Comparison of ENCODE assay signal across 8 cellular contexts in the genomic region with DNA sequence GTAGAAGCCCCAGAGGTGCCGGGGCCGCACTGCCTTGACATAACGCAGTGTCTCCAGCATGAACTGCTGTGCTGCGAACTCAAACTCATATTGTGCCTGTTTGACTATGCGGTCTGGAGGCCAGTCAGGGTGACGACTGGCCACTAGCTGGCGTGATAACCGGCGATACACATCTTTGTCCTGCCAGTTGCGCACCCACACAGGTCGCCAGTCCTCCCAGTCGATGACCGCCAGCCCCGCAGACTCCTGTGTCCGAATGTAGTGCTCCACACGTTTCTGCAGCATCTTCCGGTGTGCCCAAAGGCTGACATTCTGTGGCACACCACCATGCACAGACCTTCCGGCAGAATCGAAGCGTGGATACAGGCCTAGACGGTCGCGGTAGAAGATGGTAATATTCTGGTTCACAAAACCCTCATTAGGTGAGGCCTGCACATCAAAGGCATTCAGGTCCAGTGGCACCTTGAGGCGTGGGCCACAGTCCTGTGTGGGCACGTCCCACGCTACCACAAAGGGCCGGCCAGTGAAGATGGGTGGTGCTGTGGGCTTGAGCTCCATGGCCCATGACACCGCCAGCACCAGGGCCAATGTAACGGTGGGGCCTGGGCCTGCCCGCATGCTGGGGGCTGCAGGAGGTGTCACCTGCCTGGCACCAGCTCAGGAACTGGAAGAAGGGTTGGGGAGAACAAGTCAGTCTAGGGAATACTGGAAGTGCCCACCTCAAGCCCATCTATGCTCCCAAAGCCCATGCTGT. TPM values are rescaled to one million over a fixed set of nuclear protein-coding genes. Genes with fewer than 3 reads are reported as not detected.
DNase-seq lines count a peak whose midpoint lies in the region; ATAC-seq and TF ChIP-seq lines count a peak whose summit lies in the region.

No MANE protein-coding gene starts in this region.

- H3K36me3 ChIP-seq in brain microvascular endothelial cell (replicated peaks) (peaks cover 9% of the 10 kb centered on the region), lower lobe of right lung (peaks cover 44% of the 10 kb centered on the region), transverse colon (no peaks in the 10 kb centered on the region)

- intact Hi-C loops in lower lobe of right lung (cut with DNase I), result no loop called here
- intact Hi-C loops in transverse colon (cut with DNase I; ENCODE audit: low total_unique reads), result no loop called here

- in situ Hi-C loops in brain microvascular endothelial cell (cut with HindIII; ENCODE audit: low pct_ligation_motif_present, low sequenced_read_pairs), result no loop called here
- in situ Hi-C loops in transverse colon (cut with MboI; ENCODE audit: low pct_ligation_motif_present in 1 of 4, low pct_unique_long_range_greater_than_20kb in 1 of 4, low sequenced_read_pairs in 3 of 4), result no loop called here

- no peak for DNase-seq in activated T-cell treated with anti-CD3 and anti-CD28 coated beads, Interleukin-2, amount 50 U/mL, for 24 hours
- no peak for DNase-seq in activated T-cell treated with anti-CD3 and anti-CD28 coated beads for 4 hours
- no peak for DNase-seq in brain microvascular endothelial cell
- no peak for DNase-seq in lower lobe of right lung
- DNase-seq in transverse colon, result no peak
- DNase-seq in left lobe of liver (ENCODE audit: low spot score), result no peak
- DNase-seq in COLO829 (ENCODE audit: low spot score), result no peak

- H3K9me3 Mint-ChIP-seq in activated T-cell treated with anti-CD3 and anti-CD28 coated beads, Interleukin-2, amount 50 U/mL, for 24 hours, result no peaks in the 10 kb centered on the region

- TF ChIP-seq EP300 in transverse colon (IDR thresholded peaks at IDR 0.05; ENCODE audit: low read depth), result no peak

- H3K27me3 ChIP-seq in brain microvascular endothelial cell (replicated peaks) (no peaks in the 10 kb centered on the region), lower lobe of right lung (ENCODE audit: low read depth) (no peaks in the 10 kb centered on the region), transverse colon (no peaks in the 10 kb centered on the region)

- peak overlapping the region; percentile 88 for H3K4me3 Mint-ChIP-seq in activated T-cell treated with anti-CD3 and anti-CD28 coated beads, Interleukin-2, amount 50 U/mL, for 24 hours

- H3K27ac Mint-ChIP-seq in activated T-cell treated with anti-CD3 and anti-CD28 coated beads, Interleukin-2, amount 50 U/mL, for 24 hours, result peak overlapping the region; percentile 57

- H3K27ac ChIP-seq in brain microvascular endothelial cell (no peak overlapping the region), lower lobe of right lung (peak overlapping the region; percentile 98), transverse colon (peak overlapping the region; percentile 92 to 94 (median 92))

- no peak for TF ChIP-seq POLR2A in transverse colon (IDR thresholded peaks at IDR 0.05)

- H3K4me1 ChIP-seq in lower lobe of right lung, result peaks cover 88% of the 10 kb centered on the region
- peaks cover 35 to 69% (median 60%) of the 10 kb centered on the region in 4 donors for H3K4me1 ChIP-seq in transverse colon

- H3K4me1 Mint-ChIP-seq in activated T-cell treated with anti-CD3 and anti-CD28 coated beads, Interleukin-2, amount 50 U/mL, for 24 hours (ENCODE audit: low read depth), result peaks cover 53% of the 10 kb centered on the region

- peaks cover 49% of the 10 kb centered on the region for H3K36me3 Mint-ChIP-seq in activated T-cell treated with anti-CD3 and anti-CD28 coated beads, Interleukin-2, amount 50 U/mL, for 24 hours (ENCODE audit: low read depth)

- WGBS in transverse colon (ENCODE audit: low coverage in 1 of 2), 2 donors, result 89% methylated on average over 28 of the region's 30 CpGs; no CpG with 5 or more reads in 1 of the 2 donors

- no peaks in the 10 kb centered on the region for H3K9me3 ChIP-seq in lower lobe of right lung
- no peaks in the 10 kb centered on the region for H3K9me3 ChIP-seq in transverse colon

- H3K4me3 ChIP-seq in brain microvascular endothelial cell (ENCODE audit: low read depth, low read length), result peak overlapping the region; percentile 78
- H3K4me3 ChIP-seq in lower lobe of right lung, result peak overlapping the region; percentile 91
- H3K4me3 ChIP-seq in transverse colon, result peak overlapping the region; percentile 67 to 76 (median 74)

- TF ChIP-seq CTCF in brain microvascular endothelial cell (IDR thresholded peaks at IDR 0.05; ENCODE audit: low read depth, low read length, missing control alignments) (peak; percentile 12), lower lobe of right lung (IDR thresholded peaks at IDR 0.05) (no peak), transverse colon (IDR thresholded peaks at IDR 0.05) (no peak)

- no peak for ATAC-seq in lower lobe of right lung
- ATAC-seq in left lobe of liver, result no peak
- ATAC-seq in HG02938 (IDR thresholded peaks at IDR 0.05; ENCODE audit: unreplicated experiment), result no peak

- no peaks in the 10 kb centered on the region for H3K27me3 Mint-ChIP-seq in activated T-cell treated with anti-CD3 and anti-CD28 coated beads, Interleukin-2, amount 50 U/mL, for 24 hours

RNA-seq across cellular contexts. Expression of a gene that starts 2.5 kb away (rescaled TPM):
- 155 TPM for total RNA-seq in lower lobe of right lung
- 10 to 100 TPM; 18.7 to 51.1 (median 32.0) TPM for total RNA-seq in transverse colon
- 21.6 TPM for total RNA-seq in left lobe of liver

RNA-seq across cellular contexts. Expression of a gene that starts 8.0 kb away (rescaled TPM):
- total RNA-seq in lower lobe of right lung (29.4 TPM), transverse colon (10 to 100 TPM in 3 of 4 donors, 1 to 10 TPM in 1; 7.9 to 39.6 (median 28.0) TPM), left lobe of liver (15.0 TPM)

RNA-seq across cellular contexts. Expression of a gene that starts 16.7 kb away (rescaled TPM):
- total RNA-seq in lower lobe of right lung, result 58.2 TPM
- total RNA-seq in transverse colon, result 10 to 100 TPM in 1 of 4 donors, 1 to 10 TPM in 3; 1.8 to 13.8 (median 3.8) TPM
- total RNA-seq in left lobe of liver, result 140 TPM

RNA-seq across cellular contexts. Expression of a gene that starts 20.6 kb away (rescaled TPM):
- total RNA-seq in lower lobe of right lung, result 39.5 TPM
- 10 to 100 TPM in 3 of 4 donors, 1 to 10 TPM in 1; 9.8 to 29.2 (median 21.7) TPM for total RNA-seq in transverse colon
- total RNA-seq in left lobe of liver, result 6.4 TPM

RNA-seq across cellular contexts. Expression of a gene that starts 20.8 kb away (rescaled TPM):
- total RNA-seq in lower lobe of right lung, result 4.0 TPM
- total RNA-seq in transverse colon, result 10 to 100 TPM in 1 of 4 donors, 1 to 10 TPM in 2, under 1 TPM in 1; 0.79 to 11.2 (median 3.8) TPM
- total RNA-seq in left lobe of liver, result 2.9 TPM
